1 cellular context compared by ENCODE assay signal in the genomic region with DNA sequence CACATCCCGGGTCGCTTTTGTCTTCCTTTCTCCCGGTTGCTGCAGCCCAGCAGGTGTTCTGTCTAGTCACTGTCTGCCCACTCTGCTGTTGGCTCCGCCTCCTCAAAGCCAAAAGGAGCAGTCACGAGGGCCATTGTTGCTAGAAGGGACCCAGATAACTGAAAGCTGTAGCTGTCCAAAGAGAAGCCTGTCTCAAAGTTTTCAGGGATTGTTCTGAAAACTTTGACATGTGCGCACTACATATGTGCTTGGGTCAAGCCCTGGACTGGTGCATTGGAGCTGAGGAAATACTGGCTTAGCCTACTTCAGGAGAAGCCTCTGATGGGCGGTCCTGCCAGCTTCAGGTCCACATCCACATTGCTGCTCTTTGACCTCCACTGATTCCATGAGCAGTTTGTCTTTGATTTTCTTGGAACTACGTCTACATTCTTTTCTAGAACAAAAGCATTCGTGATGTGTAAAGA.
TF ChIP-seq lines count a peak whose summit lies in the region.

No MANE protein-coding gene starts in this region.

TF ChIP-seq in K562, 482 proteins besides CTCF, POLR2A, EP300 and RAD21 (continued from another document and continues in another):
- TF ChIP-seq E4F1 (CRISPR knock-in tag; IDR thresholded peaks at IDR 0.05; ENCODE audit: borderline replicate concordance) (no peak), SMAD2 (IDR thresholded peaks at IDR 0.05; ENCODE audit: low read depth, low read length) (no peak), SAP30 (IDR thresholded peaks at IDR 0.05; ENCODE audit: borderline replicate concordance, insufficient read depth, low read depth, low read length, poor library complexity, severe bottlenecking) (no peak), ZNF699 (CRISPR knock-in tag; IDR thresholded peaks at IDR 0.05; ENCODE audit: insufficient replicate concordance) (no peak), DACH1 (IDR thresholded peaks at IDR 0.05; ENCODE audit: partially characterized antibody) (no peak), CHAMP1 (IDR thresholded peaks at IDR 0.05) (0 out of 2 replicates have a peak, but pooled peaks have one; percentile 42), ZNF584 (CRISPR knock-in tag; IDR thresholded peaks at IDR 0.05; ENCODE audit: low read depth) (0 out of 2 replicates have a peak, but pooled peaks have one; percentile 39), ERF (CRISPR knock-in tag; IDR thresholded peaks at IDR 0.05) (0 out of 2 replicates have a peak, but pooled peaks have one; percentile 42), ZNF436 (CRISPR knock-in tag; IDR thresholded peaks at IDR 0.05) (no peak), USF2 (CRISPR knock-in tag; IDR thresholded peaks at IDR 0.05) (peak; percentile 79), MYC (IDR thresholded peaks at IDR 0.05; ENCODE audit: low read depth, low read length) (peak; percentile 76; the same call in 1 of the 2 replicates), MYC (CRISPR knock-in tag; IDR thresholded peaks at IDR 0.05; ENCODE audit: borderline replicate concordance, low read depth) (no peak), BACH1 (tag; IDR thresholded peaks at IDR 0.05) (peak; percentile 19; the same call in 1 of the 2 replicates), NCOA2 (IDR thresholded peaks at IDR 0.05; ENCODE audit: partially characterized antibody in 2 of 2) (peak in 1 of 2 experiments; percentile 59), ZNF717 (CRISPR knock-in tag; IDR thresholded peaks at IDR 0.05) (no peak), HDAC1 (IDR thresholded peaks at IDR 0.05) (peak; percentile 31 to 80; a peak in 2 of 4 replicates), ZNF175 (CRISPR knock-in tag; IDR thresholded peaks at IDR 0.05; ENCODE audit: low read depth) (no peak), DPF2 (IDR thresholded peaks at IDR 0.05) (peak; percentile 42; the same call in 1 of the 2 replicates), DIDO1 (tag; IDR thresholded peaks at IDR 0.05; ENCODE audit: low read depth) (no peak), ATF4 (CRISPR knock-in tag; IDR thresholded peaks at IDR 0.05) (0 out of 2 replicates have a peak, but pooled peaks have one; percentile 5), BHLHE40 (IDR thresholded peaks at IDR 0.05; ENCODE audit: low read length) (peak; percentile 79), SRSF9 (IDR thresholded peaks at IDR 0.05; ENCODE audit: borderline replicate concordance, low read depth, low read length) (no peak), AFF1 (IDR thresholded peaks at IDR 0.05; ENCODE audit: low read depth in 1 of 2, partially characterized antibody in 2 of 2) (peak in 1 of 2 experiments; percentile 39), ZFPM2 (CRISPR knock-in tag; IDR thresholded peaks at IDR 0.05) (no peak), HIVEP1 (CRISPR knock-in tag; IDR thresholded peaks at IDR 0.05) (0 out of 2 replicates have a peak, but pooled peaks have one; percentile 40), TBP (optimal IDR thresholded peaks at IDR 0.05; ENCODE audit: low read depth, low read length) (peak; percentile 53), E2F4 (CRISPR knock-in tag; IDR thresholded peaks at IDR 0.05; ENCODE audit: low read depth) (no peak), GABPB2 (CRISPR knock-in tag; conservative IDR thresholded peaks at IDR 0.05) (no peak), COPS2 (conservative IDR thresholded peaks at IDR 0.05) (no peak), PURB (CRISPR knock-in tag; IDR thresholded peaks at IDR 0.05; ENCODE audit: low read depth) (no peak), ZNF75A (CRISPR knock-in tag; IDR thresholded peaks at IDR 0.05) (no peak), SRF (CRISPR knock-in tag; IDR thresholded peaks at IDR 0.05) (no peak), ZNF316 (IDR thresholded peaks at IDR 0.05) (peak; percentile 83), MXI1 (IDR thresholded peaks at IDR 0.05; ENCODE audit: low read depth, low read length) (no peak), MAFF (IDR thresholded peaks at IDR 0.05; ENCODE audit: low read length) (peak; percentile 68), NR2C1 (IDR thresholded peaks at IDR 0.05) (peak; percentile 77), NR2C1 (tag; IDR thresholded peaks at IDR 0.05) (peak; percentile 84), KDM1A (IDR thresholded peaks at IDR 0.05) (peak; percentile 93 to 95), TOE1 (IDR thresholded peaks at IDR 0.05; ENCODE audit: borderline replicate concordance) (peak; percentile 82; the same call in 1 of the 2 replicates), TOE1 (CRISPR knock-in tag; IDR thresholded peaks at IDR 0.05; ENCODE audit: borderline replicate concordance, low read depth) (no peak), ZC3H8 (IDR thresholded peaks at IDR 0.05) (no peak), ZBTB17 (CRISPR knock-in tag; IDR thresholded peaks at IDR 0.05) (0 out of 2 replicates have a peak, but pooled peaks have one; percentile 58)
- TF ChIP-seq, protein P1, sequence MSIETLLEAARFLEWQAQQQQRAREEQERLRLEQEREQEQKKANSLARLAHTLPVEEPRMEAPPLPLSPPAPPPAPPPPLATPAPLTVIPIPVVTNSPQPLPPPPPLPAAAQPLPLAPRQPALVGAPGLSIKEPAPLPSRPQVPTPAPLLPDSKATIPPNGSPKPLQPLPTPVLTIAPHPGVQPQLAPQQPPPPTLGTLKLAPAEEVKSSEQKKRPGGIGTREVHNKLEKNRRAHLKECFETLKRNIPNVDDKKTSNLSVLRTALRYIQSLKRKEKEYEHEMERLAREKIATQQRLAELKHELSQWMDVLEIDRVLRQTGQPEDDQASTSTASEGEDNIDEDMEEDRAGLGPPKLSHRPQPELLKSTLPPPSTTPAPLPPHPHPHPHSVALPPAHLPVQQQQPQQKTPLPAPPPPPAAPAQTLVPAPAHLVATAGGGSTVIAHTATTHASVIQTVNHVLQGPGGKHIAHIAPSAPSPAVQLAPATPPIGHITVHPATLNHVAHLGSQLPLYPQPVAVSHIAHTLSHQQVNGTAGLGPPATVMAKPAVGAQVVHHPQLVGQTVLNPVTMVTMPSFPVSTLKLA (conservative IDR thresholded peaks at IDR 0.05): peak; percentile 53 to 78; a peak in 3 of 4 replicates
- TF ChIP-seq, protein P2, sequence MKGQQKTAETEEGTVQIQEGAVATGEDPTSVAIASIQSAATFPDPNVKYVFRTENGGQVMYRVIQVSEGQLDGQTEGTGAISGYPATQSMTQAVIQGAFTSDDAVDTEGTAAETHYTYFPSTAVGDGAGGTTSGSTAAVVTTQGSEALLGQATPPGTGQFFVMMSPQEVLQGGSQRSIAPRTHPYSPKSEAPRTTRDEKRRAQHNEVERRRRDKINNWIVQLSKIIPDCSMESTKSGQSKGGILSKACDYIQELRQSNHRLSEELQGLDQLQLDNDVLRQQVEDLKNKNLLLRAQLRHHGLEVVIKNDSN (CRISPR knock-in tag; IDR thresholded peaks at IDR 0.05): peak; percentile 89
- TF ChIP-seq, protein P3, sequence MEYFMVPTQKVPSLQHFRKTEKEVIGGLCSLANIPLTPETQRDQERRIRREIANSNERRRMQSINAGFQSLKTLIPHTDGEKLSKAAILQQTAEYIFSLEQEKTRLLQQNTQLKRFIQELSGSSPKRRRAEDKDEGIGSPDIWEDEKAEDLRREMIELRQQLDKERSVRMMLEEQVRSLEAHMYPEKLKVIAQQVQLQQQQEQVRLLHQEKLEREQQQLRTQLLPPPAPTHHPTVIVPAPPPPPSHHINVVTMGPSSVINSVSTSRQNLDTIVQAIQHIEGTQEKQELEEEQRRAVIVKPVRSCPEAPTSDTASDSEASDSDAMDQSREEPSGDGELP (CRISPR knock-in tag; IDR thresholded peaks at IDR 0.05; ENCODE audit: borderline replicate concordance): peak; percentile 53; the same call in 1 of the 2 replicates
